ENCODE assay signal across 2 cellular contexts in the genomic region with DNA sequence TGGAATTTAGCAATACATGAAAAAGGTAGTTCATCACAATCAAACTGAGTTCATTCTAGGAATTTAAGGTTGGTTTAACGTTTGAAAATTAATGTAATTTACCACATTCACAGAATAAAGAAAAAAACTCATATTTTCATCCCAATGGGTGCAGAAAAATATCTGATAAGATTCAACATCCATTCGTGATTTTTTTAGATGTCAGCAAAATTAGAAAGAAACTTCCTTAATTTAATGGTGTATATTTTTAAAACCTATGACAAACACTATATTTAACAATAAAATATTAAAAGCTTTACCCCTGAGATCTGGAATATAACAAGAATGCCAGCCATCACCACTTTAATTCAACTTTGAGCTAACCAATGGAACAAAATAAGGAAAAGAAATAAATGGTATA.
TF ChIP-seq lines count a peak whose summit lies in the region.

No MANE protein-coding gene starts in this region.

TF ChIP-seq in A549, 52 proteins besides CTCF, POLR2A, EP300 and RAD21:
- TF ChIP-seq, protein P1, sequence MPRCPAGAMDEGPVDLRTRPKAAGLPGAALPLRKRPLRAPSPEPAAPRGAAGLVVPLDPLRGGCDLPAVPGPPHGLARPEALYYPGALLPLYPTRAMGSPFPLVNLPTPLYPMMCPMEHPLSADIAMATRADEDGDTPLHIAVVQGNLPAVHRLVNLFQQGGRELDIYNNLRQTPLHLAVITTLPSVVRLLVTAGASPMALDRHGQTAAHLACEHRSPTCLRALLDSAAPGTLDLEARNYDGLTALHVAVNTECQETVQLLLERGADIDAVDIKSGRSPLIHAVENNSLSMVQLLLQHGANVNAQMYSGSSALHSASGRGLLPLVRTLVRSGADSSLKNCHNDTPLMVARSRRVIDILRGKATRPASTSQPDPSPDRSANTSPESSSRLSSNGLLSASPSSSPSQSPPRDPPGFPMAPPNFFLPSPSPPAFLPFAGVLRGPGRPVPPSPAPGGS (IDR thresholded peaks at IDR 0.05), result no peak
- TF ChIP-seq MAFK (IDR thresholded peaks at IDR 0.05; ENCODE audit: partially characterized antibody), result peak; percentile 88

TF ChIP-seq in IMR-90, 13 proteins besides CTCF, POLR2A, EP300 and RAD21:
- TF ChIP-seq SMC3 (IDR thresholded peaks at IDR 0.05; ENCODE audit: low read depth, low read length), result no peak
- no peak for TF ChIP-seq RCOR1 (IDR thresholded peaks at IDR 0.05; ENCODE audit: insufficient replicate concordance, low read length)
- TF ChIP-seq, protein P2, sequence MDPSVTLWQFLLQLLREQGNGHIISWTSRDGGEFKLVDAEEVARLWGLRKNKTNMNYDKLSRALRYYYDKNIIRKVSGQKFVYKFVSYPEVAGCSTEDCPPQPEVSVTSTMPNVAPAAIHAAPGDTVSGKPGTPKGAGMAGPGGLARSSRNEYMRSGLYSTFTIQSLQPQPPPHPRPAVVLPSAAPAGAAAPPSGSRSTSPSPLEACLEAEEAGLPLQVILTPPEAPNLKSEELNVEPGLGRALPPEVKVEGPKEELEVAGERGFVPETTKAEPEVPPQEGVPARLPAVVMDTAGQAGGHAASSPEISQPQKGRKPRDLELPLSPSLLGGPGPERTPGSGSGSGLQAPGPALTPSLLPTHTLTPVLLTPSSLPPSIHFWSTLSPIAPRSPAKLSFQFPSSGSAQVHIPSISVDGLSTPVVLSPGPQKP (IDR thresholded peaks at IDR 0.05; ENCODE audit: borderline replicate concordance, low read depth, low read length), result no peak
- peak; percentile 82 for TF ChIP-seq MAFK (IDR thresholded peaks at IDR 0.05; ENCODE audit: low read depth, low read length)
